Comparison of ENCODE assay signal across 8 cellular contexts in genomic region chr14:76050797-76051392, GRCh38.
DNase-seq lines count a peak whose midpoint lies in the region; ATAC-seq lines count a peak whose summit lies in the region.

No MANE protein-coding gene starts in this region.

- DNase-seq in AG08395 (ENCODE audit: low spot score) (peak; percentile 78), GM19240 (ENCODE audit: insufficient read length, low spot score) (peak; percentile 29), NCI-H446 (lab: John Stamatoyannopoulos, UW) (peak; percentile 50 to 77), lung microvascular endothelial cell (ENCODE audit: low read depth in 2 of 2) (peak; percentile 67 to 75)
- peak; percentile 51 for DNase-seq in activated CD4-positive, alpha-beta T cell treated with anti-CD3 and anti-CD28 coated beads, Interleukin-2, amount 50 U/mL, for 1 hour
- peak; percentile 43 for DNase-seq in effector CD4-positive, alpha-beta T cell
- DNase-seq in stimulated activated CD8-positive, alpha-beta memory T cell treated with anti-CD3 and anti-CD28 coated beads, Interleukin-4, amount 100 ng/mL, for 24 hours (ENCODE audit: low read depth), result peak; percentile 26

- no peak for ATAC-seq in GM18909 (IDR thresholded peaks at IDR 0.05; ENCODE audit: poor library complexity, unreplicated experiment)

Comparison
In these comparisons a context has a peak if more than half of its experiments do, and no peak if none do; other contexts are left out.
1. DNase-seq: peak in every context shown above with its lines; median percentile 78 in AG08395; 71 in lung microvascular endothelial cell; 64 in NCI-H446; 51 in activated CD4-positive, alpha-beta T cell treated with anti-CD3 and anti-CD28 coated beads, Interleukin-2, amount 50 U/mL, for 1 hour; 43 in effector CD4-positive, alpha-beta T cell; 29 in GM19240; 26 in stimulated activated CD8-positive, alpha-beta memory T cell treated with anti-CD3 and anti-CD28 coated beads, Interleukin-4, amount 100 ng/mL, for 24 hours.